In genomic region chr7:45212606-45213005, GRCh38 we compare ENCODE assay signal across 19 cellular contexts. TPM values are rescaled to one million over a fixed set of nuclear protein-coding genes. Genes with fewer than 3 reads are reported as not detected.
DNase-seq lines count a peak whose midpoint lies in the region; ATAC-seq and TF ChIP-seq lines count a peak whose summit lies in the region.
"Had no signal": no experiment of that assay in that cellular context is flagged by ENCODE, and none has a peak within 500 bp of the region (broad histone marks: within the 10 kb centered on the region; RNA-seq: fewer than 3 reads in every experiment).

No MANE protein-coding gene starts in this region.

- no peak overlapping the region for H4K5ac ChIP-seq in mesendoderm (ENCODE audit: low read length)

- DNase-seq in left lobe of liver (ENCODE audit: low spot score) (peak; percentile 37), osteocyte (ENCODE audit: extremely low spot score, unreplicated experiment) (peak; percentile 81), vagina (ENCODE audit: extremely low spot score in 2 of 2) (peak; percentile 49 to 61), mesendoderm (no peak), PC-3 (no peak)
- DNase-seq: C1 segment of cervical spinal cord; Calu3; CD4-positive, alpha-beta memory T cell; COR-L47; DMS53; DMS79 treated with DMSO at 0.1 percent for 48 hours; GOT3; HCEC 1CT had no signal

- H2AK5ac ChIP-seq in mesendoderm (ENCODE audit: low read length), result no peak overlapping the region

- WGBS in mesendoderm (ENCODE audit: extremely low coverage, insufficient coverage, low lambda C conversion rate), result no CpG with 5 or more reads among the region's 5 CpGs

- no peaks in the 10 kb centered on the region for H3F3A ChIP-seq in PC-3 (ENCODE audit: low read length, unreplicated experiment)

- no peaks in the 10 kb centered on the region for H3K36me3 ChIP-seq in vagina
- H3K36me3 ChIP-seq in mesendoderm (ENCODE audit: control insufficient read depth, insufficient read depth, low read length), result no peaks in the 10 kb centered on the region
- no peaks in the 10 kb centered on the region for H3K36me3 ChIP-seq in PC-3 (ENCODE audit: low read depth, low read length)

- CTCF ChIA-PET in PC-3 (lab: Charles Lee), result no interaction called here

- no peaks in the 10 kb centered on the region for H3K79me2 ChIP-seq in mesendoderm (ENCODE audit: control insufficient read depth, insufficient read depth, low read length)
- no peaks in the 10 kb centered on the region for H3K79me2 ChIP-seq in PC-3 (ENCODE audit: low read length)

- H3K9ac ChIP-seq in mesendoderm (ENCODE audit: low read length), result no peak overlapping the region
- H3K9ac ChIP-seq in PC-3 (ENCODE audit: low read length), result no peak overlapping the region

- H3K23ac ChIP-seq in mesendoderm (ENCODE audit: low read length), result no peak overlapping the region

- H3K4ac ChIP-seq in mesendoderm (ENCODE audit: low read depth, low read length), result no peak overlapping the region

- no peak overlapping the region for H3K4me2 ChIP-seq in mesendoderm (ENCODE audit: low read length)
- H3K4me2 ChIP-seq in PC-3 (ENCODE audit: low read length), result no peak overlapping the region

- no peak overlapping the region for H2BK120ac ChIP-seq in mesendoderm (ENCODE audit: low read depth, low read length)

- H4K8ac ChIP-seq in mesendoderm (ENCODE audit: low read depth, low read length), result no peak overlapping the region

- no peak overlapping the region for H3K4me3 Mint-ChIP-seq in osteocyte (ENCODE audit: unreplicated experiment)
- H3K4me3 Mint-ChIP-seq: CD4-positive, alpha-beta memory T cell had no signal

- no peaks in the 10 kb centered on the region for H3K9me3 ChIP-seq in vagina
- H3K9me3 ChIP-seq in PC-3 (ENCODE audit: low read length), result no peaks in the 10 kb centered on the region

- H2AFZ ChIP-seq in PC-3 (ENCODE audit: low read length), result no peak overlapping the region

- intact Hi-C loops in vagina (cut with DNase I) (no loop called here), PC-3 (cut with micrococcal nuclease) (no loop called here)

- no peaks in the 10 kb centered on the region for H3K9me2 ChIP-seq in PC-3 (replicated peaks; ENCODE audit: low read length)

- no peaks in the 10 kb centered on the region for H3K79me1 ChIP-seq in mesendoderm (ENCODE audit: low read length)

- H3K4me1 Mint-ChIP-seq in osteocyte (ENCODE audit: unreplicated experiment), result no peaks in the 10 kb centered on the region
- H3K4me1 Mint-ChIP-seq: CD4-positive, alpha-beta memory T cell had no signal

- BruUV-seq in PC-3 (replicated peaks; lab: Mats Ljungman, UMichigan), result no TSS peak

- H4K20me1 ChIP-seq in PC-3 (ENCODE audit: low read length), result no peaks in the 10 kb centered on the region

- no peak for ATAC-seq in left lobe of liver
- no peak for ATAC-seq in PC-3
- no peak for ATAC-seq in HG03108 (IDR thresholded peaks at IDR 0.05; ENCODE audit: unreplicated experiment)

- no peak overlapping the region for H2BK15ac ChIP-seq in mesendoderm (replicated peaks; ENCODE audit: low read depth)

- H3K27me3 ChIP-seq in vagina (no peaks in the 10 kb centered on the region), mesendoderm (ENCODE audit: insufficient read depth, low read length, poor library complexity) (no peaks in the 10 kb centered on the region), PC-3 (ENCODE audit: low read length) (peaks cover 94% of the 10 kb centered on the region)

- no peak overlapping the region for H3K27ac Mint-ChIP-seq in osteocyte (ENCODE audit: unreplicated experiment)

- no peak overlapping the region for H3K18ac ChIP-seq in mesendoderm (ENCODE audit: low read length)

- H3K9me3 Mint-ChIP-seq in osteocyte (ENCODE audit: unreplicated experiment), result no peaks in the 10 kb centered on the region
- H3K9me3 Mint-ChIP-seq: CD4-positive, alpha-beta memory T cell had no signal

- H3K4me3 ChIP-seq in vagina (no peak overlapping the region), mesendoderm (ENCODE audit: low read length) (no peak overlapping the region), PC-3 (ENCODE audit: low read length) (no peak overlapping the region)

- no peak overlapping the region for H2BK5ac ChIP-seq in mesendoderm (ENCODE audit: low read length)

- no peaks in the 10 kb centered on the region for H3K4me1 ChIP-seq in vagina
- H3K4me1 ChIP-seq in mesendoderm (ENCODE audit: control insufficient read depth, low read depth, low read length), result no peaks in the 10 kb centered on the region
- H3K4me1 ChIP-seq in PC-3 (ENCODE audit: insufficient read depth, low read length), result no peaks in the 10 kb centered on the region

- peaks cover 52% of the 10 kb centered on the region for H3K27me3 Mint-ChIP-seq in osteocyte (ENCODE audit: unreplicated experiment)

- no peaks in the 10 kb centered on the region for H3K36me3 Mint-ChIP-seq in osteocyte (ENCODE audit: unreplicated experiment)
- H3K36me3 Mint-ChIP-seq: CD4-positive, alpha-beta memory T cell had no signal

- POLR2A ChIA-PET in PC-3 (lab: Charles Lee; ENCODE audit: unreplicated experiment), result no interaction called here

- H3K56ac ChIP-seq in mesendoderm (ENCODE audit: low read length), result no peak overlapping the region

- no peak for TF ChIP-seq CTCF in osteocyte (IDR thresholded peaks at IDR 0.05)
- TF ChIP-seq CTCF in vagina (IDR thresholded peaks at IDR 0.05), result no peak
- no peak for TF ChIP-seq CTCF in PC-3 (conservative IDR thresholded peaks at IDR 0.05; ENCODE audit: low read depth, low read length)

- no peak overlapping the region for H3K27ac ChIP-seq in vagina
- H3K27ac ChIP-seq in mesendoderm (ENCODE audit: low read depth, low read length), result no peak overlapping the region
- H3K27ac ChIP-seq in PC-3 (ENCODE audit: low read length), result no peak overlapping the region

- TF ChIP-seq POLR2A in vagina (IDR thresholded peaks at IDR 0.05), result no peak

RNA-seq across cellular contexts. Expression of gene RAMP3, which starts 55.0 kb away (rescaled TPM):
- total RNA-seq in left lobe of liver (5.8 TPM), osteocyte (not detected in 2 replicates), vagina (50.1 TPM), PC-3 (2014; rRNA removed) (not detected in 2 replicates)
- polyA plus RNA-seq in mesendoderm (2013, experiment 1 of 2), result 0.45 TPM
- polyA plus RNA-seq in mesendoderm (2013, experiment 2 of 2), result 0.32 TPM
- total RNA-seq: A172; A673; Calu3; CD4-positive, alpha-beta memory T cell; Daoy; G401 had no signal
- polyA plus RNA-seq: BJ had no signal

Comparison
In these comparisons a context has a peak if more than half of its experiments do, and no peak if none do; other contexts are left out.
1. DNase-seq: peak in left lobe of liver (single experiment), osteocyte (single experiment) and vagina (2 of 2); none in mesendoderm (single experiment) and PC-3 (single experiment).